ENCODE assay signal across 16 cellular contexts in the genomic region with DNA sequence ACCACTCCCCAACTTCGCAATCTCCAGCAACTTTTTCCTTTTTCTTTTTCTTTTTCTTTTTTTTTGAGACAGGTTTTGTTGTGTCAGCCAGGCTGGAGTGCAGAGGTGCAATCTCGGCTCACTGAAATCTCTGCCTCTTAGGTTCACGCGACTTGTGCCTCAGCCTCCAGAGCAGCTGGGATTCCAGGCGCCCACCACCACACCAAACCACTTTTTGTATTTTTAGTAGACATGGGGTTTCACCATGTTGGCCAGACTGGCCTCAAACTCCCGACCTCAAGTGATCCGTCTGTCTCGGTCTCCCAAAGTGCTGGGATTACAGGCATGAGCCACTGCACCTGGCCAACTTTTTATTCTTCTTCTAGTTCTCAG. TPM values are rescaled to one million over a fixed set of nuclear protein-coding genes. Genes with fewer than 3 reads are reported as not detected.
DNase-seq lines count a peak whose midpoint lies in the region; ATAC-seq and TF ChIP-seq lines count a peak whose summit lies in the region.
"Had no signal": no experiment of that assay in that cellular context is flagged by ENCODE, and none has a peak within 500 bp of the region (broad histone marks: within the 10 kb centered on the region; RNA-seq: fewer than 3 reads in every experiment).

No MANE protein-coding gene starts in this region.

- peaks cover 7% of the 10 kb centered on the region for H3K27me3 Mint-ChIP-seq in activated T-helper 2 cell treated with anti-CD3 and anti-CD28 coated beads, Interferon-gamma antibody, Interleukin-2, Interleukin-4, amounts not matched to agents 10 μg/mL and 5 μg/mL and 100 μg/mL, durations not matched to agents 14 hours and 24 hours and 36 hours (ENCODE audit: low read depth)
- H3K27me3 Mint-ChIP-seq: activated T-helper 17 cell treated with anti-CD3 and anti-CD28 coated beads, Interleukin-2, amount 50 U/mL, for 72 hours had no signal

- DNase-seq in NCI-H2171 treated with DMSO at 0.1 percent for 48 hours (lab: John Stamatoyannopoulos, UW) (peak; percentile 36), NCI-H2171 (lab: John Stamatoyannopoulos, UW) (no peak), smooth muscle cell (lab: John Stamatoyannopoulos, UW; ENCODE audit: unreplicated experiment) (no peak), NCI-H345 (lab: John Stamatoyannopoulos, UW) (no peak), pons (ENCODE audit: low spot score) (no peak), MV-4-11 (lab: John Stamatoyannopoulos, UW) (no peak)
- DNase-seq in activated T-helper 2 cell treated with anti-CD3 and anti-CD28 coated beads, Interferon-gamma antibody, Interleukin-2, Interleukin-4, amounts not matched to agents 10 μg/mL and 5 μg/mL and 100 μg/mL, durations not matched to agents 14 hours and 24 hours and 36 hours (ENCODE audit: low spot score): no peak
- DNase-seq: NCI-H446 treated with DMSO at 0.1 percent for 48 hours, occipital lobe, Peyer's patch had no signal

- H3K36me3 Mint-ChIP-seq in activated T-helper 2 cell treated with anti-CD3 and anti-CD28 coated beads, Interferon-gamma antibody, Interleukin-2, Interleukin-4, amounts not matched to agents 10 μg/mL and 5 μg/mL and 100 μg/mL, durations not matched to agents 14 hours and 24 hours and 36 hours (ENCODE audit: low read depth): no peaks in the 10 kb centered on the region
- H3K36me3 Mint-ChIP-seq: CD8-positive, alpha-beta T cell had no signal

- peak overlapping the region; percentile 72 for H2AFZ ChIP-seq in smooth muscle cell (ENCODE audit: low read depth)

- intact Hi-C loops in activated T-helper 2 cell treated with anti-CD3 and anti-CD28 coated beads, Interferon-gamma antibody, Interleukin-2, Interleukin-4, amounts not matched to agents 10 μg/mL and 5 μg/mL and 100 μg/mL, durations not matched to agents 14 hours and 24 hours and 36 hours (cut with micrococcal nuclease): no loop called here

- no peak overlapping the region for H3K4me3 ChIP-seq in smooth muscle cell
- H3K4me3 ChIP-seq: ascending aorta, Peyer's patch had no signal

- TF ChIP-seq CTCF in smooth muscle cell (IDR thresholded peaks at IDR 0.05; ENCODE audit: borderline replicate concordance, insufficient read depth, poor library complexity, severe bottlenecking): no peak

- peaks cover 12% of the 10 kb centered on the region for H3K4me1 Mint-ChIP-seq in activated T-helper 2 cell treated with anti-CD3 and anti-CD28 coated beads, Interferon-gamma antibody, Interleukin-2, Interleukin-4, amounts not matched to agents 10 μg/mL and 5 μg/mL and 100 μg/mL, durations not matched to agents 14 hours and 24 hours and 36 hours (ENCODE audit: low read depth)
- H3K4me1 Mint-ChIP-seq: activated T-helper 17 cell treated with anti-CD3 and anti-CD28 coated beads, Interleukin-2, amount 50 U/mL, for 72 hours had no signal

- peaks cover 21% of the 10 kb centered on the region for H3K4me1 ChIP-seq in smooth muscle cell (ENCODE audit: low read depth)
- H3K4me1 ChIP-seq: ascending aorta, Peyer's patch had no signal

- H4K20me1 ChIP-seq in smooth muscle cell (ENCODE audit: low read depth): no peaks in the 10 kb centered on the region

- ATAC-seq in HG02852 (IDR thresholded peaks at IDR 0.05; ENCODE audit: unreplicated experiment): peak; percentile 25
- ATAC-seq: CD8-positive, alpha-beta T cell had no signal

- no peaks in the 10 kb centered on the region for H3K9me3 Mint-ChIP-seq in activated T-helper 2 cell treated with anti-CD3 and anti-CD28 coated beads, Interferon-gamma antibody, Interleukin-2, Interleukin-4, amounts not matched to agents 10 μg/mL and 5 μg/mL and 100 μg/mL, durations not matched to agents 14 hours and 24 hours and 36 hours
- H3K9me3 Mint-ChIP-seq: activated T-helper 17 cell treated with anti-CD3 and anti-CD28 coated beads, Interleukin-2, amount 50 U/mL, for 72 hours; CD8-positive, alpha-beta T cell; T-helper 2 cell treated with Interferon-gamma antibody and Interleukin-4, amounts not matched to agents 5 μg/mL and 100 μg/mL, for 36 hours had no signal

- peaks cover 4% of the 10 kb centered on the region for H3F3A ChIP-seq in smooth muscle cell (ENCODE audit: low read depth)

- H3K36me3 ChIP-seq in smooth muscle cell (ENCODE audit: low read depth): no peaks in the 10 kb centered on the region
- H3K36me3 ChIP-seq: ascending aorta, Peyer's patch had no signal

- 67% methylated on average over 8 of the region's 8 CpGs for WGBS in smooth muscle cell (ENCODE audit: low lambda C conversion rate)

- no peak overlapping the region for H3K4me3 Mint-ChIP-seq in activated T-helper 2 cell treated with anti-CD3 and anti-CD28 coated beads, Interferon-gamma antibody, Interleukin-2, Interleukin-4, amounts not matched to agents 10 μg/mL and 5 μg/mL and 100 μg/mL, durations not matched to agents 14 hours and 24 hours and 36 hours (ENCODE audit: low read depth)
- H3K4me3 Mint-ChIP-seq: activated T-helper 17 cell treated with anti-CD3 and anti-CD28 coated beads, Interleukin-2, amount 50 U/mL, for 72 hours; CD8-positive, alpha-beta T cell; T-helper 2 cell treated with Interferon-gamma antibody and Interleukin-4, amounts not matched to agents 5 μg/mL and 100 μg/mL, for 36 hours had no signal

- H3K27me3 ChIP-seq in smooth muscle cell (ENCODE audit: low read depth): no peaks in the 10 kb centered on the region
- H3K27me3 ChIP-seq: ascending aorta, Peyer's patch had no signal

- H3K9me3 ChIP-seq in smooth muscle cell (replicated peaks; ENCODE audit: low read depth): no peaks in the 10 kb centered on the region
- H3K9me3 ChIP-seq: ascending aorta, Peyer's patch had no signal

- H3K9ac ChIP-seq in smooth muscle cell (ENCODE audit: low read depth): no peak overlapping the region

- peak overlapping the region; percentile 58 for H3K27ac ChIP-seq in smooth muscle cell (ENCODE audit: low read depth)
- H3K27ac ChIP-seq: 22Rv1, ascending aorta, Peyer's patch had no signal

- H3K27ac Mint-ChIP-seq in activated T-helper 2 cell treated with anti-CD3 and anti-CD28 coated beads, Interferon-gamma antibody, Interleukin-2, Interleukin-4, amounts not matched to agents 10 μg/mL and 5 μg/mL and 100 μg/mL, durations not matched to agents 14 hours and 24 hours and 36 hours: peak overlapping the region; percentile 52
- H3K27ac Mint-ChIP-seq: activated T-helper 17 cell treated with anti-CD3 and anti-CD28 coated beads, Interleukin-2, amount 50 U/mL, for 72 hours; CD8-positive, alpha-beta T cell had no signal

- peaks cover 5% of the 10 kb centered on the region for H3K79me2 ChIP-seq in smooth muscle cell (ENCODE audit: low read depth)

- peak overlapping the region; percentile 67 for H3K4me2 ChIP-seq in smooth muscle cell

RNA-seq across cellular contexts. Expression of a gene that starts 55.0 kb away (rescaled TPM):
- 1.3 TPM in 2 replicates for total RNA-seq in activated T-helper 2 cell treated with anti-CD3 and anti-CD28 coated beads, Interferon-gamma antibody, Interleukin-2, Interleukin-4, amounts not matched to agents 10 μg/mL and 5 μg/mL and 100 μg/mL, durations not matched to agents 14 hours and 24 hours and 36 hours
- total RNA-seq in smooth muscle cell: 7.1 TPM in 2 replicates
- 4.1 and 5.9 TPM in 2 replicates for polyA plus RNA-seq in smooth muscle cell
